8 cellular contexts compared by ENCODE assay signal in genomic region chr6:31805939-31806469, GRCh38. TPM values are rescaled to one million over a fixed set of nuclear protein-coding genes. Genes with fewer than 3 reads are reported as not detected.
DNase-seq lines count a peak whose midpoint lies in the region; ATAC-seq, FAIRE-seq and TF ChIP-seq lines count a peak whose summit lies in the region.

No MANE protein-coding gene starts in this region.

- peak overlapping the region; percentile 95 for H3K4me3 Mint-ChIP-seq in endothelial cell (ENCODE audit: unreplicated experiment)

- peak; percentile 20 for ATAC-seq in GM21619 (IDR thresholded peaks at IDR 0.05; ENCODE audit: unreplicated experiment)

- H2AFZ ChIP-seq in OCI-LY1 (ENCODE audit: low read length) (0 out of 2 replicates have a peak overlapping the region, but pooled peaks have one; percentile 45), neuron (ENCODE audit: low read depth, low read length) (peak overlapping the region; percentile 70)

- peaks cover 4% of the 10 kb centered on the region for H3K27me3 Mint-ChIP-seq in endothelial cell (ENCODE audit: unreplicated experiment)

- peaks cover 9% of the 10 kb centered on the region for H3K79me2 ChIP-seq in OCI-LY1 (ENCODE audit: insufficient read depth, low read length)

- H3K9me2 ChIP-seq in OCI-LY1 (ENCODE audit: low read depth, low read length) = no peaks in the 10 kb centered on the region

- peak overlapping the region; percentile 98 for H3K9ac ChIP-seq in OCI-LY1 (ENCODE audit: low read length)

- peak overlapping the region; percentile 59 for H3K27ac ChIP-seq in OCI-LY1 (ENCODE audit: low read depth, low read length, poor library complexity, severe bottlenecking)

- DNase-seq in endothelial cell (ENCODE audit: low spot score) (no peak), GM12891 (ENCODE audit: insufficient read length, low spot score) (no peak), GM03348 (ENCODE audit: low spot score) (no peak), DMS53 treated with DMSO at 0.1 percent for 48 hours (lab: John Stamatoyannopoulos, UW; ENCODE audit: unreplicated experiment) (no peak), mesenteric fat pad (ENCODE audit: low spot score) (no peak)

- H3K4me1 ChIP-seq in OCI-LY1 (ENCODE audit: insufficient read depth, low read length, severe bottlenecking) = peaks cover 14% of the 10 kb centered on the region
- H3K4me1 ChIP-seq in neuron (ENCODE audit: insufficient read depth, low read length) = peaks cover 9% of the 10 kb centered on the region

- H3K27me3 ChIP-seq in OCI-LY1 (ENCODE audit: insufficient read depth, low read length) (no peaks in the 10 kb centered on the region), neuron (ENCODE audit: insufficient read depth, low read length) (no peaks in the 10 kb centered on the region)

- no peak for TF ChIP-seq POLR2A in GM12891 (IDR thresholded peaks at IDR 0.05; ENCODE audit: low read depth, low read length)

- H3K36me3 ChIP-seq in OCI-LY1 (ENCODE audit: insufficient read depth, low read length) = peaks cover 21% of the 10 kb centered on the region
- H3K36me3 ChIP-seq in neuron (ENCODE audit: insufficient read depth, low read length) = peaks cover 25% of the 10 kb centered on the region

- peaks cover 15% of the 10 kb centered on the region for H3K4me1 Mint-ChIP-seq in endothelial cell (ENCODE audit: unreplicated experiment)

- peak overlapping the region; percentile 80 for H3K27ac Mint-ChIP-seq in endothelial cell (ENCODE audit: unreplicated experiment)

- no peak for FAIRE-seq in GM12891 (lab: Jason Lieb, UNC)

- no peaks in the 10 kb centered on the region for H3K36me3 Mint-ChIP-seq in endothelial cell (ENCODE audit: low read depth, unreplicated experiment)

- peak overlapping the region; percentile 96 for H3K4me2 ChIP-seq in OCI-LY1 (ENCODE audit: low read length)

- no peaks in the 10 kb centered on the region for H4K20me1 ChIP-seq in OCI-LY1 (ENCODE audit: insufficient read depth, low read length)

- H3K4me3 ChIP-seq in OCI-LY1 (ENCODE audit: low read depth, low read length, poor library complexity, severe bottlenecking) (peak overlapping the region; percentile 93), neuron (ENCODE audit: low read length) (peak overlapping the region; percentile 85)

- TF ChIP-seq CTCF in OCI-LY1 (IDR thresholded peaks at IDR 0.05; ENCODE audit: low read length) (no peak), endothelial cell (IDR thresholded peaks at IDR 0.05; ENCODE audit: unreplicated experiment) (no peak)

- no peaks in the 10 kb centered on the region for H3K9me3 Mint-ChIP-seq in endothelial cell (ENCODE audit: unreplicated experiment)

- H3F3A ChIP-seq in OCI-LY1 (ENCODE audit: insufficient read depth, low read length) = no peaks in the 10 kb centered on the region

- H3K9me3 ChIP-seq in OCI-LY1 (ENCODE audit: low read length) (no peaks in the 10 kb centered on the region), neuron (ENCODE audit: low read length) (no peaks in the 10 kb centered on the region)

TF ChIP-seq in GM12891, 5 proteins besides CTCF, POLR2A, EP300 and RAD21:
- TF ChIP-seq POLR2AphosphoS5 (IDR thresholded peaks at IDR 0.05; ENCODE audit: low read depth, low read length) (no peak), PAX5 (IDR thresholded peaks at IDR 0.05; ENCODE audit: insufficient read depth, low read length, severe bottlenecking) (no peak), POU2F2 (IDR thresholded peaks at IDR 0.05; ENCODE audit: low read depth, low read length) (no peak), SPI1 (IDR thresholded peaks at IDR 0.05; ENCODE audit: low read depth, low read length) (no peak), TAF1 (IDR thresholded peaks at IDR 0.05; ENCODE audit: low read depth, low read length) (no peak)

RNA-seq across cellular contexts. Expression of gene LSM2, which starts 0.8 kb away (rescaled TPM):
- total RNA-seq in endothelial cell (ENCODE audit: unreplicated experiment) (57.1 TPM), mesenteric fat pad (25.7 TPM)
- 106 TPM for polyA plus RNA-seq in GM12891 (2012; ENCODE audit: low read depth, missing spikeins)

RNA-seq across cellular contexts. Expression of gene HSPA1L, which starts 9.1 kb away (rescaled TPM):
- total RNA-seq in endothelial cell (ENCODE audit: unreplicated experiment) (0.82 TPM), mesenteric fat pad (0.84 TPM)
- polyA plus RNA-seq in GM12891 (2012; ENCODE audit: low read depth, missing spikeins) = 1.1 TPM

RNA-seq across cellular contexts. Expression of gene HSPA1A, which starts 9.3 kb away (rescaled TPM):
- total RNA-seq in endothelial cell (ENCODE audit: unreplicated experiment) = 27.2 TPM
- 9.6 TPM for polyA plus RNA-seq in GM12891 (2012; ENCODE audit: low read depth, missing spikeins)
- 139 TPM for total RNA-seq in mesenteric fat pad

RNA-seq across cellular contexts. Expression of gene VARS1, which starts 10.5 kb away (rescaled TPM):
- total RNA-seq in endothelial cell (ENCODE audit: unreplicated experiment) = 53.0 TPM
- polyA plus RNA-seq in GM12891 (2012; ENCODE audit: low read depth, missing spikeins) = 50.1 TPM
- 62.6 TPM for total RNA-seq in mesenteric fat pad

RNA-seq across cellular contexts. Expression of gene HSPA1B, which starts 21.5 kb away (rescaled TPM):
- 19.8 TPM for total RNA-seq in endothelial cell (ENCODE audit: unreplicated experiment)
- polyA plus RNA-seq in GM12891 (2012; ENCODE audit: low read depth, missing spikeins) = 6.6 TPM
- total RNA-seq in mesenteric fat pad = 111 TPM
